Comparison of ENCODE assay signal across 13 cellular contexts in genomic region chr7:32170838-32171237, GRCh38.
DNase-seq lines count a peak whose midpoint lies in the region; TF ChIP-seq lines count a peak whose summit lies in the region.
"Had no signal": no experiment of that assay in that cellular context is flagged by ENCODE, and none has a peak within 500 bp of the region (broad histone marks: within the 10 kb centered on the region; RNA-seq: fewer than 3 reads in every experiment).

No MANE protein-coding gene starts in this region.

- H3K27me3 ChIP-seq in BLaER1 (no peaks in the 10 kb centered on the region), WERI-Rb-1 (ENCODE audit: insufficient read depth, low read depth, severe bottlenecking) (no peaks in the 10 kb centered on the region)
- no peaks in the 10 kb centered on the region for H3K27me3 ChIP-seq in BLaER1 treated with 17β-estradiol and CSF1 and Interleukin-3, amounts not matched to agents 10 nM and 100 nM
- H3K27me3 ChIP-seq: BE2C had no signal

- H3K4me3 ChIP-seq in BLaER1 (no peak overlapping the region), WERI-Rb-1 (ENCODE audit: low read depth, low read length) (no peak overlapping the region)
- H3K4me3 ChIP-seq in BLaER1 treated with 17β-estradiol and CSF1 and Interleukin-3, amounts not matched to agents 10 nM and 100 nM: no peak overlapping the region
- no peak overlapping the region for H3K4me3 ChIP-seq in Jurkat, Clone E6-1 (ENCODE audit: low read length)
- H3K4me3 ChIP-seq: HAP-1 had no signal

- no peak overlapping the region for H3K9ac ChIP-seq in BLaER1
- H3K9ac ChIP-seq in BLaER1 treated with 17β-estradiol and CSF1 and Interleukin-3, amounts not matched to agents 10 nM and 100 nM: no peak overlapping the region

- peaks cover 8% of the 10 kb centered on the region for H3K4me1 ChIP-seq in BLaER1
- peaks cover 0 to 8% (median 6%) of the 10 kb centered on the region in 10 experiments; a peak in 8 of 20 replicates for H3K4me1 ChIP-seq in BLaER1 treated with 17β-estradiol and CSF1 and Interleukin-3, amounts not matched to agents 10 nM and 100 nM
- H3K4me1 ChIP-seq: BE2C, HAP-1 had no signal

- H4K20me1 ChIP-seq in BLaER1: no peaks in the 10 kb centered on the region
- no peaks in the 10 kb centered on the region for H4K20me1 ChIP-seq in BLaER1 treated with 17β-estradiol and CSF1 and Interleukin-3, amounts not matched to agents 10 nM and 100 nM

- H3K27ac ChIP-seq in BLaER1 (no peak overlapping the region), WERI-Rb-1 (no peak overlapping the region)
- H3K27ac ChIP-seq in BLaER1 treated with 17β-estradiol and CSF1 and Interleukin-3, amounts not matched to agents 10 nM and 100 nM: no peak overlapping the region

- TF ChIP-seq CTCF in WERI-Rb-1 (IDR thresholded peaks at IDR 0.05; ENCODE audit: low read depth, low read length): no peak

- peak; percentile 25 for DNase-seq in Jurkat, Clone E6-1 (ENCODE audit: low read depth, low spot score)
- DNase-seq in SW480 (ENCODE audit: low spot score) (peak; percentile 43), NCI-H446 (lab: John Stamatoyannopoulos, UW) (no peak), iPS-NIHi11 (ENCODE audit: low spot score) (no peak), WERI-Rb-1 (no peak)
- DNase-seq: ACHN; BE2C; CD8-positive, alpha-beta T cell; DMS 273 treated with DMSO at 0.1 percent for 48 hours; DMS53 had no signal

- no peaks in the 10 kb centered on the region for H3K36me3 ChIP-seq in BLaER1
- no peaks in the 10 kb centered on the region for H3K36me3 ChIP-seq in BLaER1 treated with 17β-estradiol and CSF1 and Interleukin-3, amounts not matched to agents 10 nM and 100 nM
- H3K36me3 ChIP-seq in WERI-Rb-1: peaks cover 4% of the 10 kb centered on the region; the same call in 1 of the 2 replicates
- H3K36me3 ChIP-seq: BE2C, HAP-1 had no signal

- H3K9me3 ChIP-seq in BLaER1 (no peaks in the 10 kb centered on the region), WERI-Rb-1 (ENCODE audit: severe bottlenecking) (no peaks in the 10 kb centered on the region)
- peaks cover 0 to 7% (median 0%) of the 10 kb centered on the region in 11 experiments; a peak in 6 of 22 replicates for H3K9me3 ChIP-seq in BLaER1 treated with 17β-estradiol and CSF1 and Interleukin-3, amounts not matched to agents 10 nM and 100 nM (replicated peaks in 1 of 11)
- H3K9me3 ChIP-seq: BE2C, HAP-1 had no signal

- H3K4me2 ChIP-seq in BLaER1: peak overlapping the region; percentile 43
- peak overlapping the region in 9 of 11 experiments; percentile 2 to 53 (median 32); a peak in 12 of 22 replicates for H3K4me2 ChIP-seq in BLaER1 treated with 17β-estradiol and CSF1 and Interleukin-3, amounts not matched to agents 10 nM and 100 nM

Comparison
In these comparisons a context has a peak if more than half of its experiments do, and no peak if none do; other contexts are left out.
1. DNase-seq: peak in Jurkat, Clone E6-1 (single experiment) and SW480 (single experiment); none in NCI-H446 (0 of 2), iPS-NIHi11 (single experiment) and WERI-Rb-1 (single experiment).